Comparison of ENCODE assay signal across 1 cellular context in genomic region chr12:65742481-65742971, GRCh38.
A peak's percentile ranks its signal among the peaks of the same experiment; 100 is the strongest.
TF ChIP-seq lines count a peak whose summit lies in the region.

No MANE protein-coding gene starts in this region.

TF ChIP-seq in IMR-90, 13 proteins besides CTCF, POLR2A, EP300 and RAD21 (continued from another document):
- TF ChIP-seq MXI1 (IDR thresholded peaks at IDR 0.05; ENCODE audit: borderline replicate concordance, low read depth, low read length) (no peak), MAZ (IDR thresholded peaks at IDR 0.05; ENCODE audit: borderline replicate concordance, low read depth, low read length) (peak; percentile 27; the same call in 1 of the 2 replicates), SMC3 (IDR thresholded peaks at IDR 0.05; ENCODE audit: low read depth, low read length) (no peak), RCOR1 (IDR thresholded peaks at IDR 0.05; ENCODE audit: insufficient replicate concordance, low read length) (no peak)
